Comparison of ENCODE assay signal across 17 cellular contexts in the genomic region with DNA sequence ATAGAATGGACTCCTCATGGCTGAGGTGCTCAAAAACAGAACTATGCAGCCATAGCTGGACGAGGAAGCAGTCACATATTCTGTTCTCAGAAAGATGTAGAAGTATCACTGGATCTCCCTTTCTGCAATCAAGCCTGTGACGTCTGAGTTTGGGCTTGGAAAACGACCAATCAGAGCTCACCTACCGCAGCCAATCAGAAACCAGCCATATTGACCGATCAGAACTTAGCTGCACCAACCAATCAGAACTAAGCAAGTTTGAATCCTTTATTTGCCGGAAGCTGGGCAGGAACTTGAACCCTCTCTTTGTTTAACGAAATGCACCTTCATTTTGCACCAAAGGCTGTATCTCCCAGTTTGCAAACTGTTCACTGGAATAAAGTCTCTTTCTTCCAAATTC. TPM values are rescaled to one million over a fixed set of nuclear protein-coding genes. Genes with fewer than 3 reads are reported as not detected.
DNase-seq lines count a peak whose midpoint lies in the region; ATAC-seq, FAIRE-seq and TF ChIP-seq lines count a peak whose summit lies in the region.
"Had no signal": no experiment of that assay in that cellular context is flagged by ENCODE, and none has a peak within 500 bp of the region (broad histone marks: within the 10 kb centered on the region; RNA-seq: fewer than 3 reads in every experiment).

No MANE protein-coding gene starts in this region.

- FAIRE-seq in urothelium cell line (lab: Jason Lieb, UNC) = peak; percentile 61
- FAIRE-seq: A204.1, D721Med, G401.6, GM12891, GM19239, H1 had no signal

- H3K9me3 ChIP-seq in ascending aorta = no peaks in the 10 kb centered on the region
- H3K9me3 ChIP-seq in mesenchymal stem cell (ENCODE audit: control insufficient read depth, low read length) = no peaks in the 10 kb centered on the region
- H3K9me3 ChIP-seq: Caco-2 had no signal

- H3K4me1 ChIP-seq in ascending aorta = peaks cover 3 to 8% of the 10 kb centered on the region in 2 donors
- peaks cover 2% of the 10 kb centered on the region for H3K4me1 ChIP-seq in mesenchymal stem cell (ENCODE audit: control insufficient read depth, insufficient read depth, low read depth, low read length)
- H3K4me1 ChIP-seq: Caco-2 had no signal

- no peak overlapping the region for H3K4ac ChIP-seq in mesenchymal stem cell (ENCODE audit: low read depth in 1 of 2, low read length in 2 of 2)

- H2BK120ac ChIP-seq in mesenchymal stem cell (ENCODE audit: low read depth, low read length) = no peak overlapping the region

- ATAC-seq in HG02588 (IDR thresholded peaks at IDR 0.05; ENCODE audit: unreplicated experiment) = no peak

- no peak for TF ChIP-seq CTCF in ascending aorta (IDR thresholded peaks at IDR 0.05)

- H3K9ac ChIP-seq in mesenchymal stem cell (ENCODE audit: low read length) = no peak overlapping the region

- whole genome bisulfite sequencing in mesenchymal stem cell = 98% methylated on average over 7 of the region's 7 CpGs

- intact Hi-C loops in ascending aorta (cut with DNase I) = loop anchor here (2.0 kb wide), 1 partner anchor 15 kb away; no protein-coding TSS in a partner anchor

- no peak overlapping the region for H3K23ac ChIP-seq in mesenchymal stem cell (ENCODE audit: low read length in 2 of 2)

- H4K91ac ChIP-seq in mesenchymal stem cell (ENCODE audit: low read length) = no peak overlapping the region

- H4K8ac ChIP-seq in mesenchymal stem cell (ENCODE audit: low read length) = no peak overlapping the region

- no peak overlapping the region for H3K14ac ChIP-seq in mesenchymal stem cell (ENCODE audit: low read length in 2 of 2)

- no peak overlapping the region for H2BK5ac ChIP-seq in mesenchymal stem cell (ENCODE audit: low read depth, low read length, poor library complexity, severe bottlenecking)

- H3K18ac ChIP-seq in mesenchymal stem cell (ENCODE audit: low read depth in 1 of 2, low read length in 2 of 2) = no peak overlapping the region

- no peak overlapping the region for H2AFZ ChIP-seq in mesenchymal stem cell (ENCODE audit: low read depth, low read length)

- no peak for DNase-seq in ascending aorta (ENCODE audit: low spot score in 2 of 2)
- DNase-seq in mesenchymal stem cell = no peak
- DNase-seq in urothelium cell line (ENCODE audit: low spot score) = no peak
- no peak for DNase-seq in SKM-1 (lab: John Stamatoyannopoulos, UW; ENCODE audit: unreplicated experiment)
- no peak for DNase-seq in RPMI8226
- DNase-seq: ACHN; Caco-2; CD4-positive, alpha-beta T cell; H9 had no signal

- no peaks in the 10 kb centered on the region for H3K79me1 ChIP-seq in mesenchymal stem cell (replicated peaks; ENCODE audit: low read length, poor library complexity, severe bottlenecking)

- H3K4me3 ChIP-seq in ascending aorta (no peak overlapping the region), mesenchymal stem cell (ENCODE audit: insufficient read depth in 1 of 2, low read depth in 1 of 2, low read length in 2 of 2) (no peak overlapping the region)

- H3K27ac ChIP-seq in ascending aorta (peak overlapping the region; percentile 80 to 81), mesenchymal stem cell (ENCODE audit: low read length, poor library complexity, severe bottlenecking) (no peak overlapping the region)
- H3K27ac ChIP-seq: C4-2B had no signal

- H3K27me3 ChIP-seq in ascending aorta = no peaks in the 10 kb centered on the region
- H3K27me3 ChIP-seq in mesenchymal stem cell (ENCODE audit: control insufficient read depth in 1 of 2, insufficient read depth in 1 of 2, low read length in 2 of 2) = no peaks in the 10 kb centered on the region

- H3K36me3 ChIP-seq in ascending aorta = no peaks in the 10 kb centered on the region
- H3K36me3 ChIP-seq in mesenchymal stem cell (ENCODE audit: control insufficient read depth in 1 of 2, insufficient read depth in 2 of 2, low read depth in 1 of 2, low read length in 2 of 2) = no peaks in the 10 kb centered on the region

- H3K4me2 ChIP-seq in mesenchymal stem cell (ENCODE audit: low read length, poor library complexity, severe bottlenecking) = no peak overlapping the region

- no peak overlapping the region for H2BK15ac ChIP-seq in mesenchymal stem cell (ENCODE audit: low read depth, poor library complexity, severe bottlenecking)

- peak overlapping the region; percentile 62 for H2AK5ac ChIP-seq in mesenchymal stem cell (ENCODE audit: low read length, severe bottlenecking)

- H2BK12ac ChIP-seq in mesenchymal stem cell (ENCODE audit: low read length in 2 of 2) = peak overlapping the region in 1 of 2 experiments; percentile 83

RNA-seq across cellular contexts. Expression of gene RAB23, which starts 21.8 kb away (rescaled TPM):
- 19.9 TPM for total RNA-seq in ascending aorta
- 21.7 TPM for polyA plus RNA-seq in mesenchymal stem cell (2013, experiment 1 of 2)
- polyA plus RNA-seq in mesenchymal stem cell (2013, experiment 2 of 2) = 22.7 TPM
